ENCODE assay signal across 14 cellular contexts in the genomic region with DNA sequence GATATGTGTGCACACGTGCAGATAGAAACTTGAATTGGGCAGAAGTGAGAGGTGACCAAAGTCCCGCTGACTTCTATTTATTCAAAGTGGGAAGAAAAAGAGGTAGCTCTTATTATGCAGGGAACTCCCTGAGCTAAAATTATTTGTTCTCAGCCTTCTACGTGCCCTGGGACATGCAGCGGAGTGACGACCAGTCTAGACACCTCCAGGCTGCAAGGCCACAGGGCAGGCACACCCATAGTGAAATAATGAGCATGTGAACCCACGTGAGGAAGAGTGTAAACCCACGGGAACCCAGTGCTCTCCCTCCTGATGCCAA.
DNase-seq lines count a peak whose midpoint lies in the region; ATAC-seq and TF ChIP-seq lines count a peak whose summit lies in the region.
"Had no signal": no experiment of that assay in that cellular context is flagged by ENCODE, and none has a peak within 500 bp of the region (broad histone marks: within the 10 kb centered on the region; RNA-seq: fewer than 3 reads in every experiment).

No MANE protein-coding gene starts in this region.

- H3K36me3 ChIP-seq in esophagus squamous epithelium, result no peaks in the 10 kb centered on the region

- WGBS in esophagus squamous epithelium, 2 donors, result 51 to 67% methylated on average over 7 of the region's 7 CpGs

- CTCF ChIA-PET in T-cell (lab: Charles Lee), result no interaction called here

- no peaks in the 10 kb centered on the region for H3K27me3 ChIP-seq in esophagus squamous epithelium
- H3K27me3 ChIP-seq: foreskin keratinocyte had no signal

- H3K9me3 ChIP-seq in esophagus squamous epithelium, result no peaks in the 10 kb centered on the region

- peaks cover 0 to 3% (median 0%) of the 10 kb centered on the region in 3 donors for H3K4me1 Mint-ChIP-seq in T-cell

- no peak overlapping the region for H3K4me3 ChIP-seq in esophagus squamous epithelium

- H3K27ac Mint-ChIP-seq in T-cell, result no peak overlapping the region
- H3K27ac Mint-ChIP-seq: activated CD4-positive, alpha-beta T cell treated with anti-CD3 and anti-CD28 coated beads, Interleukin-2, amount 10 ng/mL, durations not matched to agents 24 days and 14 days; activated naive CD4-positive, alpha-beta T cell treated with anti-CD3 and anti-CD28 coated beads, Interleukin-2, amount 50 U/mL, for 72 hours had no signal

- no peaks in the 10 kb centered on the region for H3K27me3 Mint-ChIP-seq in T-cell
- H3K27me3 Mint-ChIP-seq: activated CD4-positive, alpha-beta T cell treated with anti-CD3 and anti-CD28 coated beads, Interleukin-2, amount 10 ng/mL, durations not matched to agents 24 days and 14 days had no signal

- H3K4me3 Mint-ChIP-seq in T-cell, result no peak overlapping the region
- H3K4me3 Mint-ChIP-seq: activated CD4-positive, alpha-beta T cell treated with anti-CD3 and anti-CD28 coated beads, Interleukin-2, amount 10 ng/mL, durations not matched to agents 24 days and 14 days had no signal

- TF ChIP-seq CTCF in esophagus squamous epithelium (IDR thresholded peaks at IDR 0.05), result no peak

- no peak overlapping the region for H3K27ac ChIP-seq in esophagus squamous epithelium
- H3K27ac ChIP-seq: foreskin keratinocyte, parathyroid adenoma had no signal

- no peak for TF ChIP-seq POLR2A in esophagus squamous epithelium (IDR thresholded peaks at IDR 0.05)

- intact Hi-C loops in esophagus squamous epithelium (cut with DNase I), result no loop called here

- H3K36me3 Mint-ChIP-seq in T-cell, result no peaks in the 10 kb centered on the region
- H3K36me3 Mint-ChIP-seq: activated naive CD4-positive, alpha-beta T cell treated with anti-CD3 and anti-CD28 coated beads, Interleukin-2, amount 50 U/mL, for 72 hours had no signal

- DNase-seq in NCI-H2107 (lab: John Stamatoyannopoulos, UW) (no peak), T-cell (no peak), esophagus squamous epithelium (lab: John Stamatoyannopoulos, UW) (no peak), glomerular visceral epithelial cell (ENCODE audit: extremely low spot score) (no peak)
- DNase-seq: activated CD4-positive, alpha-beta T cell treated with anti-CD3 and anti-CD28 coated beads, Interleukin-2, amount 10 ng/mL, durations not matched to agents 24 days and 14 days; foreskin keratinocyte; SIG-M5; stimulated activated CD4-positive, alpha-beta T cell treated with anti-CD3 and anti-CD28 coated beads, Interleukin-2, amount 100 ng/mL, for 24 hours had no signal

- ATAC-seq in GM18499 (IDR thresholded peaks at IDR 0.05; ENCODE audit: insufficient read depth, unreplicated experiment) (peak; percentile 90), GM19468 (IDR thresholded peaks at IDR 0.05; ENCODE audit: extremely low read depth, unreplicated experiment) (peak; percentile 49), HG02938 (IDR thresholded peaks at IDR 0.05; ENCODE audit: unreplicated experiment) (peak; percentile 83), HG03575 (IDR thresholded peaks at IDR 0.05; ENCODE audit: extremely low read depth, insufficient number of reproducible peaks, low FRiP score, unreplicated experiment) (peak; percentile 78), T-cell (replicated peaks in 1 of 4) (no peak)
- ATAC-seq: activated naive CD4-positive, alpha-beta T cell treated with anti-CD3 and anti-CD28 coated beads, Interleukin-2, amount 50 U/mL, for 72 hours; foreskin keratinocyte had no signal

- POLR2A ChIA-PET in T-cell (lab: Charles Lee), result no interaction called here

- no peaks in the 10 kb centered on the region for H3K4me1 ChIP-seq in esophagus squamous epithelium
- H3K4me1 ChIP-seq: parathyroid adenoma had no signal

- peaks cover 0 to 3% (median 0%) of the 10 kb centered on the region in 3 donors for H3K9me3 Mint-ChIP-seq in T-cell

Comparison
In these comparisons a context has a peak if more than half of its experiments do, and no peak if none do; other contexts are left out.
1. ATAC-seq: peak in GM18499 (single experiment), GM19468 (single experiment), HG02938 (single experiment) and HG03575 (single experiment); none in T-cell (0 of 4).